In genomic region chr16:89490386-89491237, GRCh38 we compare ENCODE assay signal across 8 cellular contexts. TPM values are rescaled to one million over a fixed set of nuclear protein-coding genes. Genes with fewer than 3 reads are reported as not detected.
A peak's percentile ranks its signal among the peaks of the same experiment; 100 is the strongest.
DNase-seq lines count a peak whose midpoint lies in the region; ATAC-seq and TF ChIP-seq lines count a peak whose summit lies in the region.

Gene ANKRD11, minus strand, starts transcription at chr16:89490561. Its CDS starts 173,542 bp downstream, at chr16:89317019.

- in situ Hi-C loops in GM13977 (cut with MboI; ENCODE audit: low pct_unique_long_range_greater_than_20kb, low sequenced_read_pairs, unreplicated experiment): no loop called here

- peaks cover 44% of the 10 kb centered on the region for H3K4me1 Mint-ChIP-seq in T-helper 1 cell treated with Interleukin-12 subunit alpha and Interleukin-12 subunit beta and Interleukin-4 antibody, amounts not matched to agents 30 μg/mL and 1 μg/mL, for 36 hours (ENCODE audit: low read depth)
- H3K4me1 Mint-ChIP-seq in progenitor cell of endocrine pancreas (ENCODE audit: low read depth): peaks cover 39% of the 10 kb centered on the region

- no peaks in the 10 kb centered on the region for H3K9me3 Mint-ChIP-seq in T-helper 1 cell treated with Interleukin-12 subunit alpha and Interleukin-12 subunit beta and Interleukin-4 antibody, amounts not matched to agents 30 μg/mL and 1 μg/mL, for 36 hours
- no peaks in the 10 kb centered on the region for H3K9me3 Mint-ChIP-seq in progenitor cell of endocrine pancreas (ENCODE audit: low read depth)

- intact Hi-C loops in left cardiac atrium (cut with DNase I): no loop called here

- peak within 1 kb of the TSS; percentile 95 for H3K27ac Mint-ChIP-seq in T-helper 1 cell treated with Interleukin-12 subunit alpha and Interleukin-12 subunit beta and Interleukin-4 antibody, amounts not matched to agents 30 μg/mL and 1 μg/mL, for 36 hours
- H3K27ac Mint-ChIP-seq in progenitor cell of endocrine pancreas: peak within 1 kb of the TSS; percentile 98

- DNase-seq in GM13977 (ENCODE audit: low spot score) (peak; percentile 100), NCI-H1694 (lab: John Stamatoyannopoulos, UW) (peak; percentile 97), amniotic stem cell (lab: John Stamatoyannopoulos, UW) (peak; percentile 98), left cardiac atrium (peak; percentile 99), progenitor cell of endocrine pancreas (ENCODE audit: low spot score, unreplicated experiment) (peak; percentile 97), ureter (ENCODE audit: low spot score) (peak; percentile 99)

- peak within 1 kb of the TSS; percentile 92 for H3K4me3 Mint-ChIP-seq in T-helper 1 cell treated with Interleukin-12 subunit alpha and Interleukin-12 subunit beta and Interleukin-4 antibody, amounts not matched to agents 30 μg/mL and 1 μg/mL, for 36 hours
- H3K4me3 Mint-ChIP-seq in progenitor cell of endocrine pancreas (ENCODE audit: low read depth): peak within 1 kb of the TSS; percentile 85

- peak; percentile 77 for ATAC-seq in HG02884 (IDR thresholded peaks at IDR 0.05; ENCODE audit: unreplicated experiment)
- peak; percentile 98 to 99 for ATAC-seq in left cardiac atrium

- TF ChIP-seq CTCF in GM13977 (IDR thresholded peaks at IDR 0.05; ENCODE audit: extremely low read depth, insufficient read depth, missing control alignments) (no peak), progenitor cell of endocrine pancreas (IDR thresholded peaks at IDR 0.05; ENCODE audit: unreplicated experiment) (no peak)

- H3K27me3 Mint-ChIP-seq in T-helper 1 cell treated with Interleukin-12 subunit alpha and Interleukin-12 subunit beta and Interleukin-4 antibody, amounts not matched to agents 30 μg/mL and 1 μg/mL, for 36 hours (ENCODE audit: low read depth): no peaks in the 10 kb centered on the region
- no peaks in the 10 kb centered on the region for H3K27me3 Mint-ChIP-seq in progenitor cell of endocrine pancreas

- H3K36me3 Mint-ChIP-seq in T-helper 1 cell treated with Interleukin-12 subunit alpha and Interleukin-12 subunit beta and Interleukin-4 antibody, amounts not matched to agents 30 μg/mL and 1 μg/mL, for 36 hours (ENCODE audit: low read depth): peaks cover 15% of the 10 kb centered on the region
- peaks cover 3% of the 10 kb centered on the region for H3K36me3 Mint-ChIP-seq in progenitor cell of endocrine pancreas (ENCODE audit: insufficient read depth)

RNA-seq across cellular contexts. Expression of gene ANKRD11, which starts in this region (rescaled TPM):
- total RNA-seq in left cardiac atrium (10 to 100 TPM; 74.3 to 86.2 TPM), progenitor cell of endocrine pancreas (178 and 183 TPM in 2 replicates), ureter (258 TPM)

Comparison
In these comparisons a context has a peak if more than half of its experiments do, and no peak if none do; other contexts are left out.
1. Peak in every context shown above with its lines: DNase-seq and ATAC-seq.